ENCODE assay signal across 1 cellular context in genomic region chr22:23892626-23893445, GRCh38.
TF ChIP-seq lines count a peak whose summit lies in the region.

No MANE protein-coding gene starts in this region.

TF ChIP-seq in IMR-90, 13 proteins besides CTCF, POLR2A, EP300 and RAD21 (continued from another document):
- TF ChIP-seq RCOR1 (IDR thresholded peaks at IDR 0.05; ENCODE audit: insufficient replicate concordance, low read length) (no peak), MAFK (IDR thresholded peaks at IDR 0.05; ENCODE audit: low read depth, low read length) (no peak), BHLHE40 (IDR thresholded peaks at IDR 0.05; ENCODE audit: low read depth, low read length) (no peak), CEBPB (IDR thresholded peaks at IDR 0.05; ENCODE audit: low read depth, low read length) (no peak)
